8 cellular contexts compared by ENCODE assay signal in genomic region chr3:48301020-48301813, GRCh38. TPM values are rescaled to one million over a fixed set of nuclear protein-coding genes. Genes with fewer than 3 reads are reported as not detected.
A peak's percentile ranks its signal among the peaks of the same experiment; 100 is the strongest.
DNase-seq lines count a peak whose midpoint lies in the region; ATAC-seq and TF ChIP-seq lines count a peak whose summit lies in the region.

Gene NME6 (minus strand): TSS chr3:48301367.

- WGBS in spleen, 5 donors, result 0 to 1% (median 0%) methylated on average over 20 to 70 of the region's 70 CpGs

- DNase-seq in NCI-H345 treated with DMSO at 0.1 percent for 48 hours (lab: John Stamatoyannopoulos, UW; ENCODE audit: unreplicated experiment) (peak; percentile 50), caudate nucleus (lab: John Stamatoyannopoulos, UW) (peak in 60 of 61 donors; percentile 36 to 87 (median 77)), inferior parietal cortex (ENCODE audit: extremely low spot score) (peak; percentile 83), spleen (peak; percentile 99)
- peak; percentile 81 to 86 (median 85) for DNase-seq in activated CD4-positive, CD25-positive, alpha-beta regulatory T cell (lab: John Stamatoyannopoulos, UW)

- H3K4me3 ChIP-seq in ACC112 (ENCODE audit: low read depth, low read length) (peak within 1 kb of the TSS; percentile 91), spleen (peak within 1 kb of the TSS; percentile 78 to 97 (median 90))

- no peaks in the 10 kb centered on the region for H3K9me3 ChIP-seq in spleen

- H2AFZ ChIP-seq in ACC112 (ENCODE audit: low read length, unreplicated experiment), result peak within 1 kb of the TSS; percentile 99

- H3K36me3 ChIP-seq in ACC112 (ENCODE audit: insufficient read depth, low read length) (peaks cover 24% of the 10 kb centered on the region), spleen (peaks cover 0 to 25% (median 19%) of the 10 kb centered on the region in 6 donors)

- intact Hi-C loops in spleen (cut with DNase I; ENCODE audit: low total_unique reads), result no loop called here

- H3K4me1 ChIP-seq in ACC112 (ENCODE audit: control insufficient read depth, insufficient read depth, low read length, unreplicated experiment) (peaks cover 9% of the 10 kb centered on the region), spleen (peaks cover 3 to 51% (median 32%) of the 10 kb centered on the region in 6 donors)

- H3K27ac ChIP-seq in ACC112 (ENCODE audit: low read depth, low read length), result peak within 1 kb of the TSS; percentile 88
- H3K27ac ChIP-seq in caudate nucleus (ENCODE audit: low read depth, low read length), result peak within 1 kb of the TSS; percentile 92
- peak within 1 kb of the TSS; percentile 92 to 99 (median 96) for H3K27ac ChIP-seq in spleen

- ATAC-seq in GM18909 (IDR thresholded peaks at IDR 0.05; ENCODE audit: poor library complexity, unreplicated experiment) (peak; percentile 77), HG03280 (IDR thresholded peaks at IDR 0.05; ENCODE audit: unreplicated experiment) (peak; percentile 76)

- H3K27me3 ChIP-seq in ACC112 (ENCODE audit: insufficient read depth, low read length), result peaks cover 7% of the 10 kb centered on the region; the same call in 1 of the 2 replicates
- no peaks in the 10 kb centered on the region for H3K27me3 ChIP-seq in spleen (replicated peaks in 1 of 7)

- peak in 4 of 11 experiments; percentile 18 to 29 (median 27) for TF ChIP-seq CTCF in spleen (IDR thresholded peaks at IDR 0.05 in 8 of 11, conservative IDR thresholded peaks at IDR 0.05 in 3 of 11)

- TF ChIP-seq POLR2A in spleen (IDR thresholded peaks at IDR 0.05), result peak; percentile 8 to 59 (median 45)

- H3K79me2 ChIP-seq in ACC112 (ENCODE audit: control insufficient read depth, insufficient read depth, low read length, unreplicated experiment), result peaks cover 21% of the 10 kb centered on the region

RNA-seq across cellular contexts. Expression of gene NME6, which starts in this region (rescaled TPM):
- 10 to 100 TPM; 23.5 to 46.4 (median 29.3) TPM for total RNA-seq in spleen
- 10 to 100 TPM; 13.0 to 16.4 (median 15.0) TPM for polyA plus RNA-seq in spleen

Comparison
In these comparisons a context has a peak if more than half of its experiments do, and no peak if none do; other contexts are left out.
1. Peak in every context shown above with its lines: DNase-seq, ATAC-seq, H3K4me3 ChIP-seq and H3K27ac ChIP-seq.